In genomic region chr2:147977679-147978078, GRCh38 we compare ENCODE assay signal across 1 cellular context.
TF ChIP-seq lines count a peak whose summit lies in the region.

No MANE protein-coding gene starts in this region.

TF ChIP-seq in HepG2, 621 proteins besides CTCF, POLR2A, EP300 and RAD21:
- TF ChIP-seq NFYB (CRISPR knock-in tag; IDR thresholded peaks at IDR 0.05): no peak
- no peak for TF ChIP-seq AKAP8 (CRISPR knock-in tag; IDR thresholded peaks at IDR 0.05)
- TF ChIP-seq EZH2 (conservative IDR thresholded peaks at IDR 0.05; ENCODE audit: low read depth, low read length): no peak
- no peak for TF ChIP-seq ZNF703 (CRISPR knock-in tag; IDR thresholded peaks at IDR 0.05; ENCODE audit: borderline replicate concordance)
- no peak for TF ChIP-seq ZNF607 (CRISPR knock-in tag; IDR thresholded peaks at IDR 0.05; ENCODE audit: borderline replicate concordance)
- no peak for TF ChIP-seq PAF1 (CRISPR knock-in tag; IDR thresholded peaks at IDR 0.05)
- no peak for TF ChIP-seq AGO1 (IDR thresholded peaks at IDR 0.05; ENCODE audit: low read depth, low read length, poor library complexity, severe bottlenecking)
- no peak for TF ChIP-seq SAP130 (CRISPR knock-in tag; IDR thresholded peaks at IDR 0.05; ENCODE audit: low read depth)
- TF ChIP-seq ZFAT (CRISPR knock-in tag; conservative IDR thresholded peaks at IDR 0.05): no peak
- no peak for TF ChIP-seq ZNF296 (CRISPR knock-in tag; conservative IDR thresholded peaks at IDR 0.05)
- no peak for TF ChIP-seq ASH2L (IDR thresholded peaks at IDR 0.05; ENCODE audit: insufficient read length, low read depth, low read length)
- TF ChIP-seq ZNF253 (CRISPR knock-in tag; IDR thresholded peaks at IDR 0.05; ENCODE audit: borderline replicate concordance): no peak
- TF ChIP-seq MXD4 (CRISPR knock-in tag; IDR thresholded peaks at IDR 0.05): no peak
